In genomic region chr7:94176694-94177200, GRCh38 we compare ENCODE assay signal across 27 cellular contexts.
"Had no signal": no experiment of that assay in that cellular context is flagged by ENCODE, and none has a peak within 500 bp of the region (broad histone marks: within the 10 kb centered on the region; RNA-seq: fewer than 3 reads in every experiment).

No MANE protein-coding gene starts in this region.

- H3K4me3 ChIP-seq: body of pancreas, esophagus muscularis mucosa, left lung, lower lobe of right lung, skin epidermis, stomach, suprapubic skin, tibial nerve had no signal

- FAIRE-seq: colon had no signal

- H3K4me3 Mint-ChIP-seq: activated CD4-positive, alpha-beta T cell treated with anti-CD3 and anti-CD28 coated beads for 36 hours; activated CD8-positive, alpha-beta memory T cell treated with anti-CD3 and anti-CD28 coated beads, Interleukin-2, amount 10 ng/mL, durations not matched to agents 7 days and 5 days; activated CD8-positive, alpha-beta T cell treated with anti-CD3 and anti-CD28 coated beads, Interleukin-2, amount 10 ng/mL, durations not matched to agents 7 days and 5 days; activated T-cell treated with anti-CD3 and anti-CD28 coated beads, Interleukin-2, amount 50 U/mL, for 72 hours; effector memory CD8-positive, alpha-beta T cell; nephron; T-helper 17 cell had no signal

- H3K36me3 ChIP-seq: esophagus muscularis mucosa, left lung, lower lobe of right lung, stomach, suprapubic skin, tibial nerve had no signal

- H3K27me3 Mint-ChIP-seq: activated CD8-positive, alpha-beta memory T cell treated with anti-CD3 and anti-CD28 coated beads, Interleukin-2, amount 10 ng/mL, durations not matched to agents 7 days and 5 days; effector memory CD8-positive, alpha-beta T cell; T-helper 17 cell had no signal

- H3K9me3 ChIP-seq: body of pancreas, esophagus muscularis mucosa, left lung, lower lobe of right lung, stomach, suprapubic skin, tibial nerve had no signal

- H3K27me3 ChIP-seq: body of pancreas, esophagus muscularis mucosa, left lung, stomach, suprapubic skin, tibial nerve had no signal

- H3K9me3 Mint-ChIP-seq: activated T-cell treated with anti-CD3 and anti-CD28 coated beads, Interleukin-2, amount 50 U/mL, for 72 hours; effector memory CD8-positive, alpha-beta T cell; nephron; stimulated activated naive B cell treated with anti-CD40 and anti-IgM and Interleukin-4, amounts not matched to agents 10 μg/mL and 1 μg/mL and 100 μg/mL, for 72 hours had no signal

- H3K4me1 Mint-ChIP-seq: T-helper 17 cell had no signal

- DNase-seq: activated CD4-positive, alpha-beta T cell treated with anti-CD3 and anti-CD28 coated beads for 36 hours; activated CD4-positive, CD25-positive, alpha-beta regulatory T cell; activated CD8-positive, alpha-beta memory T cell treated with anti-CD3 and anti-CD28 coated beads, Interleukin-2, amount 10 ng/mL, durations not matched to agents 7 days and 5 days; activated CD8-positive, alpha-beta T cell treated with anti-CD3 and anti-CD28 coated beads, Interleukin-2, amount 10 ng/mL, durations not matched to agents 7 days and 5 days; activated naive CD4-positive, alpha-beta T cell; activated T-cell treated with anti-CD3 and anti-CD28 coated beads, Interleukin-2, amount 50 U/mL, for 72 hours; aorta; body of pancreas; effector memory CD8-positive, alpha-beta T cell; foreskin melanocyte; left lung; lower lobe of right lung; stimulated activated CD4-positive, alpha-beta T cell treated with anti-CD3 and anti-CD28 coated beads, Interleukin-1b, Interleukin-23, amount 100 ng/mL, for 48 hours; stimulated activated CD4-positive, alpha-beta T cell treated with anti-CD3 and anti-CD28 coated beads, Interleukin-4, amount 100 ng/mL, for 4 hours; stimulated activated CD8-positive, alpha-beta memory T cell treated with anti-CD3 and anti-CD28 coated beads, Interleukin-4, amount 100 ng/mL, for 48 hours; stimulated activated naive B cell treated with anti-CD40 and anti-IgM and Interleukin-4, amounts not matched to agents 10 μg/mL and 1 μg/mL and 100 μg/mL, for 72 hours; stomach; T-helper 17 cell; T1000 had no signal

- H3K27ac ChIP-seq: body of pancreas, esophagus muscularis mucosa, left lung, lower lobe of right lung, skin epidermis, stomach, suprapubic skin, tibial nerve had no signal

- ATAC-seq: activated CD4-positive, alpha-beta T cell treated with anti-CD3 and anti-CD28 coated beads for 36 hours; activated CD8-positive, alpha-beta memory T cell treated with anti-CD3 and anti-CD28 coated beads, Interleukin-2, amount 10 ng/mL, durations not matched to agents 7 days and 5 days; activated CD8-positive, alpha-beta T cell treated with anti-CD3 and anti-CD28 coated beads, Interleukin-2, amount 10 ng/mL, durations not matched to agents 7 days and 5 days; activated naive CD4-positive, alpha-beta T cell treated with anti-CD3 and anti-CD28 coated beads, Interleukin-2, amount 50 U/mL, for 72 hours; activated T-cell treated with anti-CD3 and anti-CD28 coated beads, Interleukin-2, amount 50 U/mL, for 72 hours; body of pancreas; effector memory CD8-positive, alpha-beta T cell; left lung; lower lobe of right lung; sciatic nerve; T-helper 17 cell had no signal

- H3K4me1 ChIP-seq: body of pancreas, esophagus muscularis mucosa, left lung, lower lobe of right lung, stomach, suprapubic skin, tibial nerve had no signal

- H3K27ac Mint-ChIP-seq: activated CD4-positive, alpha-beta T cell treated with anti-CD3 and anti-CD28 coated beads for 36 hours; activated CD8-positive, alpha-beta memory T cell treated with anti-CD3 and anti-CD28 coated beads, Interleukin-2, amount 10 ng/mL, durations not matched to agents 7 days and 5 days; activated CD8-positive, alpha-beta T cell treated with anti-CD3 and anti-CD28 coated beads, Interleukin-2, amount 10 ng/mL, durations not matched to agents 7 days and 5 days; activated naive CD4-positive, alpha-beta T cell treated with anti-CD3 and anti-CD28 coated beads, Interleukin-2, amount 50 U/mL, for 72 hours; activated T-cell treated with anti-CD3 and anti-CD28 coated beads, Interleukin-2, amount 50 U/mL, for 72 hours; effector memory CD8-positive, alpha-beta T cell; nephron; stimulated activated naive B cell treated with anti-CD40 and anti-IgM and Interleukin-4, amounts not matched to agents 10 μg/mL and 1 μg/mL and 100 μg/mL, for 72 hours; T-helper 17 cell had no signal
